2 cellular contexts compared by ENCODE assay signal in the genomic region with DNA sequence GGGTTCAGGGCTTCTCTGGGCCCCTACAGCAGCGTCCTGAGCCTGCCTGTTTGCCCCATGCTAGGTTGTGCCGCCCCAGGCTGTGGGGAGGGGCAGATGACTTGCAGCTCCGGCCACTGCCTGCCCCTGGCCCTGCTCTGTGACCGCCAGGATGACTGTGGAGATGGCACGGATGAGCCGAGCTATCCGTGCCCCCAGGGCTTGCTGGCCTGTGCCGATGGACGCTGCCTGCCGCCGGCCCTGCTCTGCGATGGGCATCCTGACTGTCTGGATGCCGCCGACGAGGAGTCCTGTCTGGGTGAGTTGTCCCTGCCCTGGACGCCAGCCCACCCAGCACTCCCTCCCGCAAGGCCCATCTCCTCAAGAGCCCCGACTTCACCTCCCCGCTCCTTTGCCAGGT.
TF ChIP-seq lines count a peak whose summit lies in the region.

No MANE protein-coding gene starts in this region.

TF ChIP-seq in GM23338, 12 proteins besides CTCF, POLR2A, EP300 and RAD21 (continues in another document):
- TF ChIP-seq, protein P1, sequence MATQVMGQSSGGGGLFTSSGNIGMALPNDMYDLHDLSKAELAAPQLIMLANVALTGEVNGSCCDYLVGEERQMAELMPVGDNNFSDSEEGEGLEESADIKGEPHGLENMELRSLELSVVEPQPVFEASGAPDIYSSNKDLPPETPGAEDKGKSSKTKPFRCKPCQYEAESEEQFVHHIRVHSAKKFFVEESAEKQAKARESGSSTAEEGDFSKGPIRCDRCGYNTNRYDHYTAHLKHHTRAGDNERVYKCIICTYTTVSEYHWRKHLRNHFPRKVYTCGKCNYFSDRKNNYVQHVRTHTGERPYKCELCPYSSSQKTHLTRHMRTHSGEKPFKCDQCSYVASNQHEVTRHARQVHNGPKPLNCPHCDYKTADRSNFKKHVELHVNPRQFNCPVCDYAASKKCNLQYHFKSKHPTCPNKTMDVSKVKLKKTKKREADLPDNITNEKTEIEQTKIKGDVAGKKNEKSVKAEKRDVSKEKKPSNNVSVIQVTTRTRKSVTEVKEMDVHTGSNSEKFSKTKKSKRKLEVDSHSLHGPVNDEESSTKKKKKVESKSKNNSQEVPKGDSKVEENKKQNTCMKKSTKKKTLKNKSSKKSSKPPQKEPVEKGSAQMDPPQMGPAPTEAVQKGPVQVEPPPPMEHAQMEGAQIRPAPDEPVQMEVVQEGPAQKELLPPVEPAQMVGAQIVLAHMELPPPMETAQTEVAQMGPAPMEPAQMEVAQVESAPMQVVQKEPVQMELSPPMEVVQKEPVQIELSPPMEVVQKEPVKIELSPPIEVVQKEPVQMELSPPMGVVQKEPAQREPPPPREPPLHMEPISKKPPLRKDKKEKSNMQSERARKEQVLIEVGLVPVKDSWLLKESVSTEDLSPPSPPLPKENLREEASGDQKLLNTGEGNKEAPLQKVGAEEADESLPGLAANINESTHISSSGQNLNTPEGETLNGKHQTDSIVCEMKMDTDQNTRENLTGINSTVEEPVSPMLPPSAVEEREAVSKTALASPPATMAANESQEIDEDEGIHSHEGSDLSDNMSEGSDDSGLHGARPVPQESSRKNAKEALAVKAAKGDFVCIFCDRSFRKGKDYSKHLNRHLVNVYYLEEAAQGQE (IDR thresholded peaks at IDR 0.05; ENCODE audit: unreplicated experiment), result no peak
- TF ChIP-seq CREB1 (CRISPR knock-in tag; IDR thresholded peaks at IDR 0.05; ENCODE audit: low read depth) (no peak), EZH2 (IDR thresholded peaks at IDR 0.05; ENCODE audit: low read depth, unreplicated experiment) (no peak), ZNF114 (CRISPR knock-in tag; IDR thresholded peaks at IDR 0.05) (no peak), POLR2AphosphoS5 (IDR thresholded peaks at IDR 0.05; ENCODE audit: low read depth) (no peak), ZNF331 (CRISPR knock-in tag; IDR thresholded peaks at IDR 0.05; ENCODE audit: low read depth) (no peak), STAT1 (IDR thresholded peaks at IDR 0.05; ENCODE audit: unreplicated experiment) (no peak), NANOG (IDR thresholded peaks at IDR 0.05; ENCODE audit: borderline replicate concordance) (no peak)
- TF ChIP-seq, protein P2, sequence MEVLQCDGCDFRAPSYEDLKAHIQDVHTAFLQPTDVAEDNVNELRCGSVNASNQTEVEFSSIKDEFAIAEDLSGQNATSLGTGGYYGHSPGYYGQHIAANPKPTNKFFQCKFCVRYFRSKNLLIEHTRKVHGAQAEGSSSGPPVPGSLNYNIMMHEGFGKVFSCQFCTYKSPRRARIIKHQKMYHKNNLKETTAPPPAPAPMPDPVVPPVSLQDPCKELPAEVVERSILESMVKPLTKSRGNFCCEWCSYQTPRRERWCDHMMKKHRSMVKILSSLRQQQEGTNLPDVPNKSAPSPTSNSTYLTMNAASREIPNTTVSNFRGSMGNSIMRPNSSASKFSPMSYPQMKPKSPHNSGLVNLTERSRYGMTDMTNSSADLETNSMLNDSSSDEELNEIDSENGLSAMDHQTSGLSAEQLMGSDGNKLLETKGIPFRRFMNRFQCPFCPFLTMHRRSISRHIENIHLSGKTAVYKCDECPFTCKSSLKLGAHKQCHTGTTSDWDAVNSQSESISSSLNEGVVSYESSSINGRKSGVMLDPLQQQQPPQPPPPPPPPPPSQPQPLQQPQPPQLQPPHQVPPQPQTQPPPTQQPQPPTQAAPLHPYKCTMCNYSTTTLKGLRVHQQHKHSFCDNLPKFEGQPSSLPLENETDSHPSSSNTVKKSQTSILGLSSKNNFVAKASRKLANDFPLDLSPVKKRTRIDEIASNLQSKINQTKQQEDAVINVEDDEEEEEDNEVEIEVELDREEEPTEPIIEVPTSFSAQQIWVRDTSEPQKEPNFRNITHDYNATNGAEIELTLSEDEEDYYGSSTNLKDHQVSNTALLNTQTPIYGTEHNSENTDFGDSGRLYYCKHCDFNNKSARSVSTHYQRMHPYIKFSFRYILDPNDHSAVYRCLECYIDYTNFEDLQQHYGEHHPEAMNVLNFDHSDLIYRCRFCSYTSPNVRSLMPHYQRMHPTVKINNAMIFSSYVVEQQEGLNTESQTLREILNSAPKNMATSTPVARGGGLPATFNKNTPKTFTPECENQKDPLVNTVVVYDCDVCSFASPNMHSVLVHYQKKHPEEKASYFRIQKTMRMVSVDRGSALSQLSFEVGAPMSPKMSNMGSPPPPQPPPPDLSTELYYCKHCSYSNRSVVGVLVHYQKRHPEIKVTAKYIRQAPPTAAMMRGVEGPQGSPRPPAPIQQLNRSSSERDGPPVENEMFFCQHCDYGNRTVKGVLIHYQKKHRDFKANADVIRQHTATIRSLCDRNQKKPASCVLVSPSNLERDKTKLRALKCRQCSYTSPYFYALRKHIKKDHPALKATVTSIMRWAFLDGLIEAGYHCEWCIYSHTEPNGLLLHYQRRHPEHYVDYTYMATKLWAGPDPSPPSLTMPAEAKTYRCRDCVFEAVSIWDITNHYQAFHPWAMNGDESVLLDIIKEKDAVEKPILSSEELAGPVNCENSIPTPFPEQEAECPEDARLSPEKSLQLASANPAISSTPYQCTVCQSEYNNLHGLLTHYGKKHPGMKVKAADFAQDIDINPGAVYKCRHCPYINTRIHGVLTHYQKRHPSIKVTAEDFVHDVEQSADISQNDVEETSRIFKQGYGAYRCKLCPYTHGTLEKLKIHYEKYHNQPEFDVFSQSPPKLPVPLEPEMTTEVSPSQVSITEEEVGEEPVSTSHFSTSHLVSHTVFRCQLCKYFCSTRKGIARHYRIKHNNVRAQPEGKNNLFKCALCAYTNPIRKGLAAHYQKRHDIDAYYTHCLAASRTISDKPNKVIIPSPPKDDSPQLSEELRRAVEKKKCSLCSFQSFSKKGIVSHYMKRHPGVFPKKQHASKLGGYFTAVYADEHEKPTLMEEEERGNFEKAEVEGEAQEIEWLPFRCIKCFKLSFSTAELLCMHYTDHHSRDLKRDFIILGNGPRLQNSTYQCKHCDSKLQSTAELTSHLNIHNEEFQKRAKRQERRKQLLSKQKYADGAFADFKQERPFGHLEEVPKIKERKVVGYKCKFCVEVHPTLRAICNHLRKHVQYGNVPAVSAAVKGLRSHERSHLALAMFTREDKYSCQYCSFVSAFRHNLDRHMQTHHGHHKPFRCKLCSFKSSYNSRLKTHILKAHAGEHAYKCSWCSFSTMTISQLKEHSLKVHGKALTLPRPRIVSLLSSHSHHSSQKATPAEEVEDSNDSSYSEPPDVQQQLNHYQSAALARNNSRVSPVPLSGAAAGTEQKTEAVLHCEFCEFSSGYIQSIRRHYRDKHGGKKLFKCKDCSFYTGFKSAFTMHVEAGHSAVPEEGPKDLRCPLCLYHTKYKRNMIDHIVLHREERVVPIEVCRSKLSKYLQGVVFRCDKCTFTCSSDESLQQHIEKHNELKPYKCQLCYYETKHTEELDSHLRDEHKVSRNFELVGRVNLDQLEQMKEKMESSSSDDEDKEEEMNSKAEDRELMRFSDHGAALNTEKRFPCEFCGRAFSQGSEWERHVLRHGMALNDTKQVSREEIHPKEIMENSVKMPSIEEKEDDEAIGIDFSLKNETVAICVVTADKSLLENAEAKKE (CRISPR knock-in tag; IDR thresholded peaks at IDR 0.05), result no peak
- TF ChIP-seq, protein P3, sequence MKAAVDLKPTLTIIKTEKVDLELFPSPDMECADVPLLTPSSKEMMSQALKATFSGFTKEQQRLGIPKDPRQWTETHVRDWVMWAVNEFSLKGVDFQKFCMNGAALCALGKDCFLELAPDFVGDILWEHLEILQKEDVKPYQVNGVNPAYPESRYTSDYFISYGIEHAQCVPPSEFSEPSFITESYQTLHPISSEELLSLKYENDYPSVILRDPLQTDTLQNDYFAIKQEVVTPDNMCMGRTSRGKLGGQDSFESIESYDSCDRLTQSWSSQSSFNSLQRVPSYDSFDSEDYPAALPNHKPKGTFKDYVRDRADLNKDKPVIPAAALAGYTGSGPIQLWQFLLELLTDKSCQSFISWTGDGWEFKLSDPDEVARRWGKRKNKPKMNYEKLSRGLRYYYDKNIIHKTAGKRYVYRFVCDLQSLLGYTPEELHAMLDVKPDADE (IDR thresholded peaks at IDR 0.05), result no peak

TF ChIP-seq in IMR-90, 13 proteins besides CTCF, POLR2A, EP300 and RAD21:
- no peak for TF ChIP-seq CHD1 (IDR thresholded peaks at IDR 0.05; ENCODE audit: low read depth, low read length)
- no peak for TF ChIP-seq RCOR1 (IDR thresholded peaks at IDR 0.05; ENCODE audit: insufficient replicate concordance, low read length)
- no peak for TF ChIP-seq MAZ (IDR thresholded peaks at IDR 0.05; ENCODE audit: borderline replicate concordance, low read depth, low read length)
- no peak for TF ChIP-seq CEBPB (IDR thresholded peaks at IDR 0.05; ENCODE audit: low read depth, low read length)
- no peak for TF ChIP-seq MXI1 (IDR thresholded peaks at IDR 0.05; ENCODE audit: borderline replicate concordance, low read depth, low read length)
- TF ChIP-seq, protein P4, sequence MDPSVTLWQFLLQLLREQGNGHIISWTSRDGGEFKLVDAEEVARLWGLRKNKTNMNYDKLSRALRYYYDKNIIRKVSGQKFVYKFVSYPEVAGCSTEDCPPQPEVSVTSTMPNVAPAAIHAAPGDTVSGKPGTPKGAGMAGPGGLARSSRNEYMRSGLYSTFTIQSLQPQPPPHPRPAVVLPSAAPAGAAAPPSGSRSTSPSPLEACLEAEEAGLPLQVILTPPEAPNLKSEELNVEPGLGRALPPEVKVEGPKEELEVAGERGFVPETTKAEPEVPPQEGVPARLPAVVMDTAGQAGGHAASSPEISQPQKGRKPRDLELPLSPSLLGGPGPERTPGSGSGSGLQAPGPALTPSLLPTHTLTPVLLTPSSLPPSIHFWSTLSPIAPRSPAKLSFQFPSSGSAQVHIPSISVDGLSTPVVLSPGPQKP (IDR thresholded peaks at IDR 0.05; ENCODE audit: borderline replicate concordance, low read depth, low read length), result no peak
- TF ChIP-seq RFX5 (IDR thresholded peaks at IDR 0.05; ENCODE audit: low read depth, low read length), result no peak
- no peak for TF ChIP-seq NFE2L2 (IDR thresholded peaks at IDR 0.05; ENCODE audit: low read depth, low read length)
- TF ChIP-seq BHLHE40 (IDR thresholded peaks at IDR 0.05; ENCODE audit: low read depth, low read length), result no peak
- no peak for TF ChIP-seq FOS (IDR thresholded peaks at IDR 0.05; ENCODE audit: low read depth, low read length)
- TF ChIP-seq, protein P5, sequence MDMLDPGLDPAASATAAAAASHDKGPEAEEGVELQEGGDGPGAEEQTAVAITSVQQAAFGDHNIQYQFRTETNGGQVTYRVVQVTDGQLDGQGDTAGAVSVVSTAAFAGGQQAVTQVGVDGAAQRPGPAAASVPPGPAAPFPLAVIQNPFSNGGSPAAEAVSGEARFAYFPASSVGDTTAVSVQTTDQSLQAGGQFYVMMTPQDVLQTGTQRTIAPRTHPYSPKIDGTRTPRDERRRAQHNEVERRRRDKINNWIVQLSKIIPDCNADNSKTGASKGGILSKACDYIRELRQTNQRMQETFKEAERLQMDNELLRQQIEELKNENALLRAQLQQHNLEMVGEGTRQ (IDR thresholded peaks at IDR 0.05; ENCODE audit: low read depth, low read length), result no peak
- no peak for TF ChIP-seq SMC3 (IDR thresholded peaks at IDR 0.05; ENCODE audit: low read depth, low read length)
- no peak for TF ChIP-seq MAFK (IDR thresholded peaks at IDR 0.05; ENCODE audit: low read depth, low read length)
